Comparison of ENCODE assay signal across 14 cellular contexts in genomic region chr22:35783943-35784614, GRCh38.
DNase-seq lines count a peak whose midpoint lies in the region; ATAC-seq and TF ChIP-seq lines count a peak whose summit lies in the region.
"Had no signal": no experiment of that assay in that cellular context is flagged by ENCODE, and none has a peak within 500 bp of the region (broad histone marks: within the 10 kb centered on the region; RNA-seq: fewer than 3 reads in every experiment).

No MANE protein-coding gene starts in this region.

- peak overlapping the region; percentile 87 for H3K27ac Mint-ChIP-seq in MCF 10A (ENCODE audit: low read depth, unreplicated experiment)
- H3K27ac Mint-ChIP-seq: activated CD4-positive, alpha-beta memory T cell treated with anti-CD3 and anti-CD28 coated beads, Interleukin-2, amount 10 ng/mL, durations not matched to agents 7 days and 5 days; activated naive CD4-positive, alpha-beta T cell treated with anti-CD3 and anti-CD28 coated beads for 36 hours had no signal

- BruUV-seq in MCF 10A (replicated peaks; lab: Mats Ljungman, UMichigan) = no TSS peak

- CTCF ChIA-PET in MCF 10A (lab: Yijun Ruan, JAX) = interaction anchor here (1.1 to 1.6 kb wide), 2 partner anchors 24 to 133 kb away, joined by 3 to 4 read pairs; no protein-coding TSS in a partner anchor

- no peak overlapping the region for H3K27ac ChIP-seq in breast epithelium
- H3K27ac ChIP-seq in upper lobe of right lung = no peak overlapping the region
- H3K27ac ChIP-seq: 22Rv1, sigmoid colon, suprapubic skin had no signal

- H3K27me3 ChIP-seq in breast epithelium = no peaks in the 10 kb centered on the region
- no peaks in the 10 kb centered on the region for H3K27me3 ChIP-seq in upper lobe of right lung
- H3K27me3 ChIP-seq: sigmoid colon, suprapubic skin had no signal

- H3K4me3 Mint-ChIP-seq in MCF 10A (ENCODE audit: unreplicated experiment) = peak overlapping the region; percentile 48
- H3K4me3 Mint-ChIP-seq: activated CD4-positive, alpha-beta memory T cell treated with anti-CD3 and anti-CD28 coated beads, Interleukin-2, amount 10 ng/mL, durations not matched to agents 7 days and 5 days; activated naive CD4-positive, alpha-beta T cell treated with anti-CD3 and anti-CD28 coated beads for 36 hours had no signal

- no peak overlapping the region for H3K4me3 ChIP-seq in breast epithelium
- no peak overlapping the region for H3K4me3 ChIP-seq in upper lobe of right lung
- H3K4me3 ChIP-seq: sigmoid colon, suprapubic skin had no signal

- H3K9me3 ChIP-seq in breast epithelium (no peaks in the 10 kb centered on the region), upper lobe of right lung (no peaks in the 10 kb centered on the region)
- H3K9me3 ChIP-seq: sigmoid colon, suprapubic skin had no signal

- peaks cover 32% of the 10 kb centered on the region for H3K36me3 Mint-ChIP-seq in MCF 10A (ENCODE audit: insufficient read depth, unreplicated experiment)

- no peaks in the 10 kb centered on the region for H3K27me3 Mint-ChIP-seq in MCF 10A (ENCODE audit: insufficient read depth, unreplicated experiment)
- H3K27me3 Mint-ChIP-seq: activated CD4-positive, alpha-beta memory T cell treated with anti-CD3 and anti-CD28 coated beads, Interleukin-2, amount 10 ng/mL, durations not matched to agents 7 days and 5 days had no signal

- POLR2A ChIA-PET in MCF 10A (lab: Yijun Ruan, JAX) = interaction anchor here (0.6 to 2.5 kb wide), 12 partner anchors 9 to 131 kb away, joined by 3 to 9 read pairs (median 4); no protein-coding TSS in a partner anchor

- H3K4me1 ChIP-seq in breast epithelium (no peaks in the 10 kb centered on the region), upper lobe of right lung (peaks cover 7% of the 10 kb centered on the region)

- ATAC-seq in upper lobe of right lung (peak; percentile 39), HG02938 (IDR thresholded peaks at IDR 0.05; ENCODE audit: unreplicated experiment) (no peak)

- H3K36me3 ChIP-seq in breast epithelium (no peaks in the 10 kb centered on the region), upper lobe of right lung (peaks cover 18% of the 10 kb centered on the region)

- intact Hi-C loops in MCF 10A (cut with micrococcal nuclease) (loop anchor here (1.0 to 2.0 kb wide), 2 partner anchors 55 to 157 kb away; no protein-coding TSS in a partner anchor), breast epithelium (cut with DNase I; ENCODE audit: low total_unique reads) (no loop called here), upper lobe of right lung (cut with DNase I) (no loop called here)

- no peak for TF ChIP-seq CTCF in MCF 10A (IDR thresholded peaks at IDR 0.05; ENCODE audit: unreplicated experiment)
- no peak for TF ChIP-seq CTCF in breast epithelium (IDR thresholded peaks at IDR 0.05)
- no peak for TF ChIP-seq CTCF in upper lobe of right lung (IDR thresholded peaks at IDR 0.05)

- H3K9me3 Mint-ChIP-seq in MCF 10A (ENCODE audit: unreplicated experiment) = no peaks in the 10 kb centered on the region
- H3K9me3 Mint-ChIP-seq: activated CD4-positive, alpha-beta memory T cell treated with anti-CD3 and anti-CD28 coated beads, Interleukin-2, amount 10 ng/mL, durations not matched to agents 7 days and 5 days; activated naive CD4-positive, alpha-beta T cell treated with anti-CD3 and anti-CD28 coated beads for 36 hours had no signal

- peaks cover 31% of the 10 kb centered on the region for H3K4me1 Mint-ChIP-seq in MCF 10A (ENCODE audit: insufficient read depth, unreplicated experiment)
- H3K4me1 Mint-ChIP-seq: activated CD4-positive, alpha-beta memory T cell treated with anti-CD3 and anti-CD28 coated beads, Interleukin-2, amount 10 ng/mL, durations not matched to agents 7 days and 5 days had no signal

- TF ChIP-seq POLR2A in breast epithelium (IDR thresholded peaks at IDR 0.05) = no peak

- DNase-seq in MCF 10A (ENCODE audit: unreplicated experiment) (peak; percentile 80), breast epithelium (ENCODE audit: low spot score in 2 of 2) (no peak), T1000 (lab: John Stamatoyannopoulos, UW) (peak; percentile 78), glomerular visceral epithelial cell (ENCODE audit: extremely low spot score) (peak; percentile 84), upper lobe of right lung (no peak), germinal center (ENCODE audit: low spot score) (no peak), Kasumi-1 (lab: John Stamatoyannopoulos, UW) (no peak)
- DNase-seq: activated CD4-positive, alpha-beta memory T cell treated with anti-CD3 and anti-CD28 coated beads, Interleukin-2, amount 10 ng/mL, durations not matched to agents 7 days and 5 days; activated naive CD4-positive, alpha-beta T cell treated with anti-CD3 and anti-CD28 coated beads for 36 hours; MM.1S; sigmoid colon had no signal

Comparison
In these comparisons a context has a peak if more than half of its experiments do, and no peak if none do; other contexts are left out.
1. DNase-seq: peak in MCF 10A (single experiment), T1000 (single experiment) and glomerular visceral epithelial cell (single experiment); none in breast epithelium (0 of 2), upper lobe of right lung (single experiment), germinal center (single experiment) and Kasumi-1 (0 of 2).